In the genomic region with DNA sequence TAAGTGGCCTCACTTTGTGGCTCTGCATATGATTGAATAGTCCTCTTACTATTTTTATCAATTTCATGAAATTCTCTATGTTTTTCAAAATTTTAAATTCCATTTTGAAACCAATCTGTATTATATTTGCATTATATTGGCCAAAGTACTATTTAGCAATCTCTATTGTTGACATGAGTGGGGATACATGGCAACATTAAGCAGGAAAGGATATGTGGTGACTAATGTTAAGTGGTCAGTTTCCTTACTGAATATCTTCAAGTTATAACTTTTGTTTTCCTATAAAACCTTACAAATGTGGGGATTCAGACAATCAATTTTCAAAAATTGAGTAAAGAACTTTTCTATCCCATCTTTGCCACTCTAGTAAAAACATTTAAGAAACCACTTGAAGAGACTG, we compare ENCODE assay signal across 20 cellular contexts. TPM values are rescaled to one million over a fixed set of nuclear protein-coding genes. Genes with fewer than 3 reads are reported as not detected.
A peak's percentile ranks its signal among the peaks of the same experiment; 100 is the strongest.
DNase-seq lines count a peak whose midpoint lies in the region; ATAC-seq and TF ChIP-seq lines count a peak whose summit lies in the region.
"Had no signal": no experiment of that assay in that cellular context is flagged by ENCODE, and none has a peak within 500 bp of the region (broad histone marks: within the 10 kb centered on the region; RNA-seq: fewer than 3 reads in every experiment).

No MANE protein-coding gene starts in this region.

- H3K36me3 Mint-ChIP-seq in nephron progenitor cell (ENCODE audit: low read depth): peaks cover 13% of the 10 kb centered on the region

- no peak for ATAC-seq in GM18517 (IDR thresholded peaks at IDR 0.05; ENCODE audit: unreplicated experiment)
- ATAC-seq in left ventricle myocardium superior: no peak
- ATAC-seq: GM23338 had no signal

- no peak overlapping the region for H3K4me3 Mint-ChIP-seq in nephron progenitor cell
- H3K4me3 Mint-ChIP-seq: CD4-positive, CD25-positive, alpha-beta regulatory T cell; CD8-positive, alpha-beta memory T cell; GM23338 had no signal

- no peak for TF ChIP-seq CTCF in cardiac fibroblast (IDR thresholded peaks at IDR 0.05; ENCODE audit: low read depth, low read length)
- TF ChIP-seq CTCF in nephron progenitor cell (IDR thresholded peaks at IDR 0.05): no peak

- peaks cover 6% of the 10 kb centered on the region for H3K4me1 Mint-ChIP-seq in nephron progenitor cell

- H3K27me3 Mint-ChIP-seq in nephron progenitor cell (ENCODE audit: low read depth, poor library complexity): no peaks in the 10 kb centered on the region
- H3K27me3 Mint-ChIP-seq: CD4-positive, CD25-positive, alpha-beta regulatory T cell; CD8-positive, alpha-beta memory T cell had no signal

- no peaks in the 10 kb centered on the region for H3K9me3 Mint-ChIP-seq in nephron progenitor cell
- H3K9me3 Mint-ChIP-seq: CD4-positive, CD25-positive, alpha-beta regulatory T cell; CD8-positive, alpha-beta memory T cell; GM23338 had no signal

- H3K4me3 ChIP-seq in cardiac fibroblast (replicated peaks in 1 of 2; ENCODE audit: low read depth in 2 of 2, low read length in 2 of 2): no peak overlapping the region
- H3K4me3 ChIP-seq: GM23338 had no signal

- peak; percentile 6 for DNase-seq in ELR (ENCODE audit: low read depth)
- DNase-seq in cardiac fibroblast (ENCODE audit: low read depth in 2 of 2): peak; percentile 10 to 31
- DNase-seq in fibroblast of gingiva (ENCODE audit: low read depth): peak; percentile 2
- DNase-seq in iris pigment epithelial cell (ENCODE audit: low read depth): peak; percentile 31
- DNase-seq in stimulated activated CD8-positive, alpha-beta memory T cell treated with anti-CD3 and anti-CD28 coated beads, Interleukin-4, amount 100 ng/mL, for 48 hours: no peak
- DNase-seq in left ventricle myocardium superior: no peak
- no peak for DNase-seq in nephron progenitor cell
- DNase-seq: 8988T; BE2C; C1 segment of cervical spinal cord; CD4-positive, CD25-positive, alpha-beta regulatory T cell; CD8-positive, alpha-beta memory T cell; COR-L47; DMS 273 treated with DMSO at 0.1 percent for 48 hours; DMS53; DND-41; EL; HCEC 1CT had no signal

- intact Hi-C loops in left ventricle myocardium superior (cut with micrococcal nuclease): no loop called here

- no peak overlapping the region for H3K27ac Mint-ChIP-seq in nephron progenitor cell
- H3K27ac Mint-ChIP-seq: CD4-positive, CD25-positive, alpha-beta regulatory T cell; CD8-positive, alpha-beta memory T cell; GM23338 had no signal

RNA-seq across cellular contexts. Expression of gene BBS7, which starts 10.2 kb away (rescaled TPM):
- 5.3 TPM for total RNA-seq in left ventricle myocardium superior

RNA-seq across cellular contexts. Expression of gene CCNA2, which starts 36.4 kb away (rescaled TPM):
- 0.82 TPM for total RNA-seq in left ventricle myocardium superior

RNA-seq across cellular contexts. Expression of gene EXOSC9, which starts 59.0 kb away (rescaled TPM):
- total RNA-seq in left ventricle myocardium superior: 9.4 TPM

Comparison
In these comparisons a context has a peak if more than half of its experiments do, and no peak if none do; other contexts are left out.
1. DNase-seq: peak in ELR (single experiment), cardiac fibroblast (2 of 2), fibroblast of gingiva (single experiment) and iris pigment epithelial cell (single experiment); none in stimulated activated CD8-positive, alpha-beta memory T cell treated with anti-CD3 and anti-CD28 coated beads, Interleukin-4, amount 100 ng/mL, for 48 hours (single experiment), left ventricle myocardium superior (single experiment) and nephron progenitor cell (single experiment).